In the genomic region with DNA sequence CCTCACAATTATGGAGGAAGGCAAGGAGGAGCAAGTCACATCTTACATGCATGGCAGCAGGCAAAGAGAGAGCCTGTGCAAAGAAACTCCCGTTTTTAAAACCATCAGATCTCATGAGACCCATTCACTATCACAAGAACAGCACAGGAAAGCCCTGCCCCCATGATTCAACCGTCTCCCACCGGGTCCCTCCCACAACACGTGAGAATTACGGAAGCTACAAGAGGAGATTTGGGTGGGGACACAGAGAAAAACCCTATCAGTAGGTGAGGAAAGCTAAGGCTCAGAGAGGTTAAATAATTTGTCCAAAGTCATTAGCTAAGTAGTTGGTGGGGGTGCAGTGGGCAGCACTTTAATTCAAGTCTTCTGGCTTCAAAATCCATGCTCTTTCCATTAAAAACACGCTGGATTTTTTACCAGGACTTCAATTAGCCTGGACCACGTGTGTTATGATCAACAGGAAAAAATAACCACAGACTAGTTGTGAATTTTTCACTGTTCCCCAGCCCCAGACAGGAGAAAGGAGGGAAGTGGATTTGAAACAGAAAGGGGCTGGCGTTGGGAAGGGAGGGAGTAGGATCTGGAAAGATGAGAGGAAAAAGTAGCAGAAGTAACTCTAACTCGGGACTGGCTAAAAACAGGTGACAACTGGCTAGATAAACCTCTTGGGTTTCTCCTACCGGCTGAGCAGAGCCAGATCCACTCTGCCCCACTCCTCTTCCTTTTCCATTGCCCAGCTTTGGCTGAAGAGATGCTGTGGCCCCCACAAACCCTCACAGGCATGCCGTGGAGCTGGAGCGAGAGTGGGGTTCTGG, we compare ENCODE assay signal across 8 cellular contexts. TPM values are rescaled to one million over a fixed set of nuclear protein-coding genes. Genes with fewer than 3 reads are reported as not detected.
DNase-seq lines count a peak whose midpoint lies in the region; ATAC-seq, FAIRE-seq and TF ChIP-seq lines count a peak whose summit lies in the region.

No MANE protein-coding gene starts in this region.

- H3K27ac ChIP-seq in left lung, result no peak overlapping the region

- CTCF ChIA-PET in HEK293T (lab: Yijun Ruan, JAX), result interaction anchor here (0.6 kb wide), 1 partner anchor 712 kb away, joined by 6 read pairs; no protein-coding TSS in a partner anchor
- CTCF ChIA-PET in activated CD4-positive, alpha-beta memory T cell treated with anti-CD3 and anti-CD28 coated beads for 36 hours (lab: Charles Lee), result no interaction called here

- no peaks in the 10 kb centered on the region for H3K9me3 Mint-ChIP-seq in activated CD4-positive, alpha-beta memory T cell treated with anti-CD3 and anti-CD28 coated beads for 36 hours

- no peaks in the 10 kb centered on the region for H3K27me3 ChIP-seq in left lung

- no peaks in the 10 kb centered on the region for H3K36me3 Mint-ChIP-seq in activated CD4-positive, alpha-beta memory T cell treated with anti-CD3 and anti-CD28 coated beads for 36 hours

- H3K27me3 Mint-ChIP-seq in activated CD4-positive, alpha-beta memory T cell treated with anti-CD3 and anti-CD28 coated beads for 36 hours, result no peaks in the 10 kb centered on the region

- H3K4me3 ChIP-seq in left lung, result peak overlapping the region; percentile 34 to 52

- peak overlapping the region; percentile 90 for H3K4me3 Mint-ChIP-seq in activated CD4-positive, alpha-beta memory T cell treated with anti-CD3 and anti-CD28 coated beads for 36 hours

- peak overlapping the region; percentile 81 for H3K27ac Mint-ChIP-seq in activated CD4-positive, alpha-beta memory T cell treated with anti-CD3 and anti-CD28 coated beads for 36 hours

- TF ChIP-seq CTCF in left lung (IDR thresholded peaks at IDR 0.05), result no peak

- no peaks in the 10 kb centered on the region for H3K36me3 ChIP-seq in left lung

- peaks cover 22% of the 10 kb centered on the region for H3K4me1 Mint-ChIP-seq in activated CD4-positive, alpha-beta memory T cell treated with anti-CD3 and anti-CD28 coated beads for 36 hours (ENCODE audit: low read depth)

- no peaks in the 10 kb centered on the region for H3K4me1 ChIP-seq in left lung

- no peak for ATAC-seq in left lung

- H3K9me3 ChIP-seq in left lung, result no peaks in the 10 kb centered on the region

- DNase-seq in GF-D8 (lab: John Stamatoyannopoulos, UW) (peak; percentile 3), HEK293T (ENCODE audit: extremely low spot score) (no peak), left lung (no peak), urothelium cell line (ENCODE audit: low spot score) (peak; percentile 3), NCI-H146 treated with DMSO at 0.1 percent for 48 hours (lab: John Stamatoyannopoulos, UW; ENCODE audit: unreplicated experiment) (no peak), HCEC 1CT (no peak)
- DNase-seq in activated CD4-positive, alpha-beta memory T cell treated with anti-CD3 and anti-CD28 coated beads for 36 hours, result no peak
- no peak for DNase-seq in effector CD4-positive, alpha-beta T cell

- POLR2A ChIA-PET in HEK293T (lab: Yijun Ruan, JAX), result no interaction called here
- POLR2A ChIA-PET in activated CD4-positive, alpha-beta memory T cell treated with anti-CD3 and anti-CD28 coated beads for 36 hours (lab: Charles Lee), result no interaction called here

- no peak for FAIRE-seq in urothelium cell line (lab: Jason Lieb, UNC)

- intact Hi-C loops in activated CD4-positive, alpha-beta memory T cell treated with anti-CD3 and anti-CD28 coated beads for 36 hours (cut with micrococcal nuclease), result loop anchor here (10.0 kb wide), 2 partner anchors 641 to 1141 kb away; a partner anchor contains a TSS
- intact Hi-C loops in left lung (cut with DNase I), result no loop called here

TF ChIP-seq in HEK293T, 16 proteins besides CTCF, POLR2A, EP300 and RAD21:
- TF ChIP-seq FOXA1 (IDR thresholded peaks at IDR 0.05) (no peak), NFRKB (IDR thresholded peaks at IDR 0.05) (no peak), L3MBTL2 (conservative IDR thresholded peaks at IDR 0.05) (peak; percentile 40)

RNA-seq across cellular contexts. Expression of a gene that starts 1.0 kb away (rescaled TPM):
- total RNA-seq in activated CD4-positive, alpha-beta memory T cell treated with anti-CD3 and anti-CD28 coated beads for 36 hours, result 1 to 10 TPM; 5.0 to 5.8 TPM
- 1 to 10 TPM; 2.4 to 2.5 TPM for total RNA-seq in left lung

Comparison
In these comparisons a context has a peak if more than half of its experiments do, and no peak if none do; other contexts are left out.
1. DNase-seq: peak in GF-D8 (single experiment) and urothelium cell line (single experiment); none in HEK293T (single experiment), activated CD4-positive, alpha-beta memory T cell treated with anti-CD3 and anti-CD28 coated beads for 36 hours (single experiment), left lung (0 of 2), NCI-H146 treated with DMSO at 0.1 percent for 48 hours (single experiment), HCEC 1CT (single experiment) and effector CD4-positive, alpha-beta T cell (single experiment).